ENCODE assay signal across 27 cellular contexts in genomic region chr1:10106241-10106640, GRCh38.
A peak's percentile ranks its signal among the peaks of the same experiment; 100 is the strongest.
DNase-seq lines count a peak whose midpoint lies in the region; ATAC-seq and TF ChIP-seq lines count a peak whose summit lies in the region.
"Had no signal": no experiment of that assay in that cellular context is flagged by ENCODE, and none has a peak within 500 bp of the region (broad histone marks: within the 10 kb centered on the region; RNA-seq: fewer than 3 reads in every experiment).

No MANE protein-coding gene starts in this region.

- H3K27me3 ChIP-seq in esophagus (ENCODE audit: control insufficient read depth in 1 of 2, insufficient read depth in 2 of 2, low read length in 2 of 2) (no peaks in the 10 kb centered on the region), suprapubic skin (no peaks in the 10 kb centered on the region)
- H3K27me3 ChIP-seq: left lung, neural progenitor cell, spleen, vagina had no signal

- no peak overlapping the region for H3K4me3 Mint-ChIP-seq in mesothelial cell of epicardium
- no peak overlapping the region for H3K4me3 Mint-ChIP-seq in T-helper 2 cell treated with Interferon-gamma antibody and Interleukin-4, amounts not matched to agents 5 μg/mL and 100 μg/mL, for 36 hours
- H3K4me3 Mint-ChIP-seq: activated T-helper 17 cell treated with anti-CD3 and anti-CD28 coated beads, Interleukin-2, amount 50 U/mL, for 72 hours; neural progenitor cell; stimulated activated naive CD8-positive, alpha-beta T cell treated with anti-CD3 and anti-CD28 coated beads, Interleukin-15, amount 100 ng/mL, for 72 hours had no signal

- POLR2A ChIA-PET in RWPE1 (lab: Yijun Ruan, JAX; ENCODE audit: low non-redundant PET) = no interaction called here

- peaks cover 27% of the 10 kb centered on the region for H3K36me3 Mint-ChIP-seq in mesothelial cell of epicardium
- peaks cover 35% of the 10 kb centered on the region for H3K36me3 Mint-ChIP-seq in T-helper 2 cell treated with Interferon-gamma antibody and Interleukin-4, amounts not matched to agents 5 μg/mL and 100 μg/mL, for 36 hours (ENCODE audit: low read depth)

- H3K27me3 Mint-ChIP-seq in mesothelial cell of epicardium (ENCODE audit: low read depth) = no peaks in the 10 kb centered on the region
- no peaks in the 10 kb centered on the region for H3K27me3 Mint-ChIP-seq in T-helper 2 cell treated with Interferon-gamma antibody and Interleukin-4, amounts not matched to agents 5 μg/mL and 100 μg/mL, for 36 hours (ENCODE audit: low read depth)
- H3K27me3 Mint-ChIP-seq: activated T-helper 17 cell treated with anti-CD3 and anti-CD28 coated beads, Interleukin-2, amount 50 U/mL, for 72 hours; stimulated activated naive CD8-positive, alpha-beta T cell treated with anti-CD3 and anti-CD28 coated beads, Interleukin-15, amount 100 ng/mL, for 72 hours had no signal

- TF ChIP-seq POLR2A in suprapubic skin (IDR thresholded peaks at IDR 0.05) = no peak

- no peaks in the 10 kb centered on the region for H3K9me3 Mint-ChIP-seq in mesothelial cell of epicardium
- no peaks in the 10 kb centered on the region for H3K9me3 Mint-ChIP-seq in T-helper 2 cell treated with Interferon-gamma antibody and Interleukin-4, amounts not matched to agents 5 μg/mL and 100 μg/mL, for 36 hours
- H3K9me3 Mint-ChIP-seq: activated naive CD4-positive, alpha-beta T cell treated with anti-CD3 and anti-CD28 coated beads, Interleukin-2, amount 50 U/mL, for 72 hours; activated T-helper 17 cell treated with anti-CD3 and anti-CD28 coated beads, Interleukin-2, amount 50 U/mL, for 72 hours; neural progenitor cell; stimulated activated naive CD8-positive, alpha-beta T cell treated with anti-CD3 and anti-CD28 coated beads, Interleukin-15, amount 100 ng/mL, for 72 hours had no signal

- CTCF ChIA-PET in RWPE1 (lab: Yijun Ruan, JAX) = no interaction called here

- no peak for TF ChIP-seq CTCF in RWPE1 (conservative IDR thresholded peaks at IDR 0.05; ENCODE audit: low read depth)
- no peak for TF ChIP-seq CTCF in mesothelial cell of epicardium (IDR thresholded peaks at IDR 0.05; ENCODE audit: unreplicated experiment)
- no peak for TF ChIP-seq CTCF in suprapubic skin (IDR thresholded peaks at IDR 0.05)

- peak overlapping the region; percentile 56 for H3K27ac ChIP-seq in RWPE1
- peak overlapping the region; percentile 79 to 82 for H3K27ac ChIP-seq in esophagus (ENCODE audit: low read depth in 2 of 2, low read length in 1 of 2)
- peak overlapping the region; percentile 9 for H3K27ac ChIP-seq in suprapubic skin
- H3K27ac ChIP-seq: C4-2B, left lung, neural progenitor cell, spleen, WERI-Rb-1 had no signal

- H3K36me3 ChIP-seq in esophagus (ENCODE audit: control insufficient read depth in 2 of 2, insufficient read depth in 2 of 2, low read length in 1 of 2) (peaks cover 5 to 14% of the 10 kb centered on the region in 2 donors), suprapubic skin (peaks cover 77% of the 10 kb centered on the region)
- H3K36me3 ChIP-seq: prostate gland had no signal

- no peak for TF ChIP-seq EP300 in suprapubic skin (IDR thresholded peaks at IDR 0.05)

- peaks cover 4 to 11% of the 10 kb centered on the region in 2 donors for H3K4me1 ChIP-seq in esophagus (ENCODE audit: control insufficient read depth in 2 of 2, insufficient read depth in 2 of 2, low read length in 1 of 2)
- H3K4me1 ChIP-seq in suprapubic skin = peaks cover 30% of the 10 kb centered on the region
- H3K4me1 ChIP-seq: neural progenitor cell had no signal

- ATAC-seq in GM18519 (IDR thresholded peaks at IDR 0.05; ENCODE audit: low FRiP score, unreplicated experiment) = no peak
- ATAC-seq: activated naive CD4-positive, alpha-beta T cell treated with anti-CD3 and anti-CD28 coated beads, Interleukin-2, amount 50 U/mL, for 72 hours; activated T-helper 17 cell treated with anti-CD3 and anti-CD28 coated beads, Interleukin-2, amount 50 U/mL, for 72 hours; K562; left lung; stimulated activated naive CD8-positive, alpha-beta T cell treated with anti-CD3 and anti-CD28 coated beads, Interleukin-15, amount 100 ng/mL, for 72 hours had no signal

- no peak for DNase-seq in RWPE1 (ENCODE audit: low spot score)
- no peak for DNase-seq in mesothelial cell of epicardium (ENCODE audit: low spot score in 2 of 2, unreplicated experiment in 2 of 2)
- DNase-seq in suprapubic skin (ENCODE audit: low spot score in 2 of 2) = no peak
- DNase-seq in T-helper 2 cell treated with Interferon-gamma antibody and Interleukin-4, amounts not matched to agents 5 μg/mL and 100 μg/mL, for 36 hours (ENCODE audit: low spot score) = no peak
- no peak for DNase-seq in superior temporal gyrus (ENCODE audit: extremely low spot score)
- DNase-seq: activated CD4-positive, alpha-beta T cell treated with anti-CD3 and anti-CD28 coated beads, Interleukin-2, amount 50 U/mL, for 1 hour; aorta; cerebellar nuclear complex; DMS 273 treated with DMSO at 0.1 percent for 48 hours; effector CD4-positive, alpha-beta T cell; HCEC 1CT; left lung; MM.1S; NCI-H1436 treated with DMSO at 0.1 percent for 48 hours; NCI-H524 treated with DMSO at 0.1 percent for 48 hours; spleen; stimulated activated naive CD8-positive, alpha-beta T cell treated with anti-CD3 and anti-CD28 coated beads, Interleukin-15, amount 100 ng/mL, for 72 hours; WERI-Rb-1 had no signal

- 70 to 75% methylated on average over 17 of the region's 17 CpGs for WGBS in esophagus, 2 donors
- 80% methylated on average over 17 of the region's 17 CpGs for WGBS in suprapubic skin

- H3K27ac Mint-ChIP-seq in mesothelial cell of epicardium = peak overlapping the region; percentile 84
- H3K27ac Mint-ChIP-seq in T-helper 2 cell treated with Interferon-gamma antibody and Interleukin-4, amounts not matched to agents 5 μg/mL and 100 μg/mL, for 36 hours = no peak overlapping the region
- H3K27ac Mint-ChIP-seq: neural progenitor cell had no signal

- H3K9me3 ChIP-seq in esophagus (ENCODE audit: control insufficient read depth in 2 of 2, insufficient read depth in 1 of 2, low read depth in 1 of 2, low read length in 1 of 2) (no peaks in the 10 kb centered on the region), suprapubic skin (no peaks in the 10 kb centered on the region)
- H3K9me3 ChIP-seq: left lung, prostate gland, spleen, vagina had no signal

- H3K4me1 Mint-ChIP-seq in mesothelial cell of epicardium = peaks cover 34% of the 10 kb centered on the region
- H3K4me1 Mint-ChIP-seq in T-helper 2 cell treated with Interferon-gamma antibody and Interleukin-4, amounts not matched to agents 5 μg/mL and 100 μg/mL, for 36 hours (ENCODE audit: low read depth) = no peaks in the 10 kb centered on the region
- H3K4me1 Mint-ChIP-seq: activated T-helper 17 cell treated with anti-CD3 and anti-CD28 coated beads, Interleukin-2, amount 50 U/mL, for 72 hours; stimulated activated naive CD8-positive, alpha-beta T cell treated with anti-CD3 and anti-CD28 coated beads, Interleukin-15, amount 100 ng/mL, for 72 hours had no signal

- H3K4me3 ChIP-seq in esophagus (ENCODE audit: low read depth in 1 of 2, low read length in 2 of 2) (no peak overlapping the region), suprapubic skin (no peak overlapping the region)
- H3K4me3 ChIP-seq: K562, left lung, neural progenitor cell, prostate gland, spleen, vagina had no signal

Comparison
In these comparisons a context has a peak if more than half of its experiments do, and no peak if none do; other contexts are left out.
1. H3K27ac ChIP-seq: peak in every context shown above with its lines; median percentile 80 in esophagus; 56 in RWPE1; 9 in suprapubic skin.